In the genomic region with DNA sequence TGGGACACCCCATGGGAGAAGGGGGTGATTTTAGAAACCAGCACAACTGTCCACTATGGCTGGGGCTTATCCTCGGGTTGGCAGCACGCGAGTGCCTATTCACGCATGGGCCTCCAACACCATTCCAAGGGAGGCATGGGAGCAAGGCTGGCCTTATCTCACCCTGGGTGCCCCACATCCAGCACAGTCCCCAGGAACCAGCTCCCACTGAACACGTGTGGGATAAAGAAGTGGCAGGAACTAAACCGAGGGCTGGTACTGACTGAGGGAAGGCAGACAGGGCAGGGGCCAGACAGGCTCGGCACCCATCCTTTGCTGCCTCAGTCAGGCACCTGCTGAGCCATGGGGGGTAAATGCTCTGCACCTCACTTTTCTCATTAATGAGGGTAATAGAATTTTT, we compare ENCODE assay signal across 1 cellular context.
TF ChIP-seq lines count a peak whose summit lies in the region.

No MANE protein-coding gene starts in this region.

TF ChIP-seq in GM23338, 12 proteins besides CTCF, POLR2A, EP300 and RAD21:
- no peak for TF ChIP-seq EZH2phosphoT487 (IDR thresholded peaks at IDR 0.05; ENCODE audit: unreplicated experiment)
- TF ChIP-seq POLR2AphosphoS5 (IDR thresholded peaks at IDR 0.05; ENCODE audit: low read depth), result no peak
- no peak for TF ChIP-seq JUNB (IDR thresholded peaks at IDR 0.05; ENCODE audit: unreplicated experiment)
- no peak for TF ChIP-seq EZH2 (IDR thresholded peaks at IDR 0.05; ENCODE audit: low read depth, unreplicated experiment)
- TF ChIP-seq ZNF114 (CRISPR knock-in tag; IDR thresholded peaks at IDR 0.05), result no peak
- no peak for TF ChIP-seq NANOG (IDR thresholded peaks at IDR 0.05; ENCODE audit: borderline replicate concordance)
TF ChIP-seq in GM23338: peak in this region for 0.
